ENCODE assay signal across 18 cellular contexts in the genomic region with DNA sequence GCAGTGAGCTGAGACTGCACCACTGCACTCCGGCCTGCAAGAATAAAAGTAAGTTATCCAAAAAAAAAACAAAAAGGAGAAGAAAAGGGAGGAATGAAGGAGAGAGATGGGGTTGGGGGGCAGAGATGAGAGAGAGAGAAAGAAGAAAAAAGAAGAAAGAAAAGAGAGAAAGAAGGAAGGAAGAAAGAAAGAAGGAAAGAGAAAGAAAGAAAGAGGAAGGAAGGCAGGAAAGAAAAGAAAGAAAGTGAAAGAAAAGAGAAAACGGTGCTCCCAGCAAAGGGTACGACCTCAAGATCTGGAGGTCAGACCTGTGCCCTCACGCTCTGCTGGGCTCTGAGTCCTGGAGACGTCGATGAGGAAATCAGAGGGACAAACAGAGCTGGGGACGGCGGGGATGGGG. TPM values are rescaled to one million over a fixed set of nuclear protein-coding genes. Genes with fewer than 3 reads are reported as not detected.
A peak's percentile ranks its signal among the peaks of the same experiment; 100 is the strongest.
DNase-seq lines count a peak whose midpoint lies in the region; ATAC-seq, FAIRE-seq and TF ChIP-seq lines count a peak whose summit lies in the region.
"Had no signal": no experiment of that assay in that cellular context is flagged by ENCODE, and none has a peak within 500 bp of the region (broad histone marks: within the 10 kb centered on the region; RNA-seq: fewer than 3 reads in every experiment).

No MANE protein-coding gene starts in this region.

- H3K9me3 Mint-ChIP-seq in T-cell = no peaks in the 10 kb centered on the region
- no peaks in the 10 kb centered on the region for H3K9me3 Mint-ChIP-seq in endothelial cell (ENCODE audit: unreplicated experiment)
- peaks cover 0 to 8% of the 10 kb centered on the region in 2 donors for H3K9me3 Mint-ChIP-seq in stimulated activated naive CD8-positive, alpha-beta T cell treated with anti-CD3 and anti-CD28 coated beads, Interleukin-15, amount 100 ng/mL, for 72 hours

- TF ChIP-seq EP300 in HepG2 (IDR thresholded peaks at IDR 0.05; ENCODE audit: low read depth in 2 of 2, low read length in 2 of 2) = no peak
- no peak for TF ChIP-seq EP300 in HepG2 (CRISPR knock-in tag; IDR thresholded peaks at IDR 0.05; ENCODE audit: borderline replicate concordance)

- H3K4me3 Mint-ChIP-seq in T-cell (peak overlapping the region in 2 of 3 donors; percentile 13 to 26), endothelial cell (ENCODE audit: unreplicated experiment) (peak overlapping the region; percentile 54)
- peak overlapping the region; percentile 66 to 75 for H3K4me3 Mint-ChIP-seq in stimulated activated naive CD8-positive, alpha-beta T cell treated with anti-CD3 and anti-CD28 coated beads, Interleukin-15, amount 100 ng/mL, for 72 hours

- in situ Hi-C loops in HepG2 (cut with HindIII; ENCODE audit: extremely low pct_ligation_motif_present, low pct_unique_long_range_greater_than_20kb) = no loop called here

- ATAC-seq in HepG2 (no peak), T-cell (replicated peaks in 1 of 4) (no peak)
- no peak for ATAC-seq in stimulated activated naive CD8-positive, alpha-beta T cell treated with anti-CD3 and anti-CD28 coated beads, Interleukin-15, amount 100 ng/mL, for 72 hours
- ATAC-seq: activated CD4-positive, CD25-positive, alpha-beta regulatory T cell treated with anti-CD3 and anti-CD28 coated beads, Interleukin-2, amount 50 U/mL, for 24 hours; right cardiac atrium had no signal

- no peaks in the 10 kb centered on the region for H4K20me1 ChIP-seq in HepG2 (ENCODE audit: insufficient read depth, low read length)

- intact Hi-C loops in HepG2 (cut with micrococcal nuclease; ENCODE audit: unreplicated experiment) (no loop called here), tibial artery (cut with DNase I; ENCODE audit: low total_unique reads) (no loop called here)

- peak overlapping the region; percentile 24 to 37 for H3K27ac ChIP-seq in liver (ENCODE audit: low read depth in 1 of 2, low read length in 2 of 2)
- H3K27ac ChIP-seq in HepG2 (ENCODE audit: extremely low read length, insufficient read depth, low read length) = no peak overlapping the region
- H3K27ac ChIP-seq in tibial artery = no peak overlapping the region
- H3K27ac ChIP-seq: heart right ventricle, suprapubic skin had no signal

- CTCF ChIA-PET in HepG2 (lab: Yijun Ruan, JAX; ENCODE audit: low intra/inter-chr PET ratio, low total read pairs) (no interaction called here), T-cell (lab: Charles Lee) (no interaction called here)

- peaks cover 19 to 65% (median 56%) of the 10 kb centered on the region in 4 donors for H3K4me1 ChIP-seq in liver (ENCODE audit: control insufficient read depth in 4 of 4, insufficient read depth in 4 of 4, low read length in 3 of 4)
- H3K4me1 ChIP-seq in HepG2 (ENCODE audit: insufficient read depth, low read length) = peaks cover 43% of the 10 kb centered on the region
- peaks cover 0 to 30% (median 6%) of the 10 kb centered on the region in 4 donors for H3K4me1 ChIP-seq in tibial artery
- H3K4me1 ChIP-seq: Caco-2 had no signal

- no peak for TF ChIP-seq POLR2A in HepG2 (IDR thresholded peaks at IDR 0.05; ENCODE audit: insufficient read depth in 1 of 2, low read depth in 2 of 2, low read length in 2 of 2)

- no peak overlapping the region for H3K9ac ChIP-seq in liver (ENCODE audit: low read depth in 1 of 2, low read length in 2 of 2)
- H3K9ac ChIP-seq in HepG2 (ENCODE audit: insufficient read depth, low read depth, low read length) = no peak overlapping the region

- BruUV-seq in HepG2 (replicated peaks; lab: Mats Ljungman, UMichigan) = no TSS peak

- H3K4me3 ChIP-seq in liver (ENCODE audit: low read depth in 1 of 3, low read length in 3 of 3) = peak overlapping the region in 1 of 3 donors; percentile 65
- H3K4me3 ChIP-seq in HepG2 (replicated peaks in 1 of 3; ENCODE audit: insufficient read depth in 1 of 3, low read depth in 2 of 3, low read length in 3 of 3) = no peak overlapping the region
- H3K4me3 ChIP-seq in tibial artery = no peak overlapping the region

- H3K27me3 Mint-ChIP-seq in T-cell (peaks cover 0 to 7% of the 10 kb centered on the region in 2 donors), endothelial cell (ENCODE audit: unreplicated experiment) (peaks cover 8% of the 10 kb centered on the region)
- no peaks in the 10 kb centered on the region for H3K27me3 Mint-ChIP-seq in stimulated activated naive CD8-positive, alpha-beta T cell treated with anti-CD3 and anti-CD28 coated beads, Interleukin-15, amount 100 ng/mL, for 72 hours

- H3K4me1 Mint-ChIP-seq in T-cell (peaks cover 31 to 35% (median 31%) of the 10 kb centered on the region in 3 donors), endothelial cell (ENCODE audit: unreplicated experiment) (peaks cover 12% of the 10 kb centered on the region)
- peaks cover 44% of the 10 kb centered on the region for H3K4me1 Mint-ChIP-seq in stimulated activated naive CD8-positive, alpha-beta T cell treated with anti-CD3 and anti-CD28 coated beads, Interleukin-15, amount 100 ng/mL, for 72 hours

- H3K36me3 Mint-ChIP-seq in T-cell = no peaks in the 10 kb centered on the region
- peaks cover 12% of the 10 kb centered on the region for H3K36me3 Mint-ChIP-seq in endothelial cell (ENCODE audit: low read depth, unreplicated experiment)

- WGBS in liver = 30% methylated on average over 8 of the region's 8 CpGs
- WGBS in HepG2 (ENCODE audit: low lambda C conversion rate) = 79% methylated on average over 8 of the region's 8 CpGs

- H3K9me3 ChIP-seq in liver (ENCODE audit: control insufficient read depth in 4 of 4, low read length in 3 of 4) = no peaks in the 10 kb centered on the region
- H3K9me3 ChIP-seq in HepG2 (ENCODE audit: low read length) = no peaks in the 10 kb centered on the region
- H3K9me3 ChIP-seq in tibial artery = no peaks in the 10 kb centered on the region
- H3K9me3 ChIP-seq: Caco-2, heart right ventricle, suprapubic skin had no signal

- POLR2A ChIA-PET in HepG2 (lab: Yijun Ruan, JAX) (interaction anchor here (1.5 kb wide), 1 partner anchor 13 kb away, joined by 5 read pairs; the partner anchor contains the start of gene ZNF497), T-cell (lab: Charles Lee) (no interaction called here)

- no peaks in the 10 kb centered on the region for H3K79me2 ChIP-seq in HepG2 (ENCODE audit: insufficient read depth, low read length)

- no peak overlapping the region for H2AFZ ChIP-seq in HepG2 (ENCODE audit: low read length)

- H3K27me3 ChIP-seq in liver (ENCODE audit: control insufficient read depth in 4 of 4, insufficient read depth in 4 of 4, low read length in 3 of 4) = no peaks in the 10 kb centered on the region
- H3K27me3 ChIP-seq in HepG2 (ENCODE audit: control insufficient read depth in 1 of 2, insufficient read depth in 2 of 2, low read length in 2 of 2) = no peaks in the 10 kb centered on the region
- H3K27me3 ChIP-seq in tibial artery = peaks cover 0 to 3% of the 10 kb centered on the region in 2 donors

- no peak for TF ChIP-seq RAD21 in liver (IDR thresholded peaks at IDR 0.05)
- no peak for TF ChIP-seq RAD21 in HepG2 (CRISPR knock-in tag; IDR thresholded peaks at IDR 0.05)

- H3K36me3 ChIP-seq in liver (ENCODE audit: control insufficient read depth in 4 of 4, insufficient read depth in 3 of 4, low read depth in 1 of 4, low read length in 3 of 4) (peaks cover 0 to 6% (median 2%) of the 10 kb centered on the region in 4 donors), HepG2 (replicated peaks in 1 of 2; ENCODE audit: control insufficient read depth in 1 of 2, insufficient read depth in 2 of 2, low read length in 2 of 2) (no peaks in the 10 kb centered on the region), tibial artery (peaks cover 0 to 27% (median 3%) of the 10 kb centered on the region in 3 donors)
- H3K36me3 ChIP-seq: suprapubic skin had no signal

- H3K27ac Mint-ChIP-seq in T-cell (peak overlapping the region in 1 of 2 donors; percentile 58), endothelial cell (ENCODE audit: unreplicated experiment) (peak overlapping the region; percentile 77)
- peak overlapping the region in 1 of 2 donors; percentile 96 for H3K27ac Mint-ChIP-seq in stimulated activated naive CD8-positive, alpha-beta T cell treated with anti-CD3 and anti-CD28 coated beads, Interleukin-15, amount 100 ng/mL, for 72 hours

- no peak for FAIRE-seq in HepG2 (lab: Jason Lieb, UNC)

- H3K4me2 ChIP-seq in HepG2 (ENCODE audit: low read depth, low read length) = no peak overlapping the region

- DNase-seq in HepG2 (ENCODE audit: low spot score) (no peak), T-cell (no peak), endothelial cell (ENCODE audit: low spot score) (no peak), tibial artery (no peak), NCI-H2107 treated with DMSO at 0.1 percent for 48 hours (lab: John Stamatoyannopoulos, UW; ENCODE audit: unreplicated experiment) (no peak)
- DNase-seq in stimulated activated naive CD8-positive, alpha-beta T cell treated with anti-CD3 and anti-CD28 coated beads, Interleukin-15, amount 100 ng/mL, for 72 hours = no peak
- no peak for DNase-seq in stimulated activated CD4-positive, alpha-beta T cell treated with anti-CD3 and anti-CD28 coated beads, Interleukin-15, amount 100 ng/mL, for 24 hours
- DNase-seq: Caco-2; effector memory CD4-positive, alpha-beta T cell; heart right ventricle; mammary epithelial cell; NCI-H1694 treated with DMSO at 0.1 percent for 48 hours; NCI-H446 treated with DMSO at 0.1 percent for 48 hours; stimulated activated CD4-positive, alpha-beta T cell treated with anti-CD3 and anti-CD28 coated beads, Interleukin-1b, Interleukin-23, amount 100 ng/mL, for 48 hours had no signal

- TF ChIP-seq CTCF in liver (IDR thresholded peaks at IDR 0.05; ENCODE audit: low read depth, low read length, missing input control) = no peak
- no peak for TF ChIP-seq CTCF in HepG2 (CRISPR knock-in tag; IDR thresholded peaks at IDR 0.05)
- no peak for TF ChIP-seq CTCF in endothelial cell (IDR thresholded peaks at IDR 0.05; ENCODE audit: unreplicated experiment)
- no peak for TF ChIP-seq CTCF in tibial artery (IDR thresholded peaks at IDR 0.05)

RNA-seq across cellular contexts. Expression of gene A1BG, which starts 3.7 kb away (rescaled TPM):
- total RNA-seq in liver (100 to 1,000 TPM; 521 to 838 TPM), HepG2 (2016; rRNA removed; fragmentation: Illumina TruSeq; extraction: Trizol) (15.1 and 41.4 TPM in 2 replicates), T-cell (10 to 100 TPM; 15.4 to 31.1 (median 19.3) TPM), endothelial cell (ENCODE audit: unreplicated experiment) (41.9 TPM)
- polyA plus RNA-seq in liver (1,000 to 10,000 TPM; 1,221 to 2,157 TPM), HepG2 (2011; rRNA removed) (14.7 and 49.8 TPM in 2 replicates)
- 4.8 and 5.3 TPM in 2 replicates for total RNA-seq in HepG2 (2016; cell fraction: cytosol; rRNA removed; fragmentation: Illumina TruSeq; extraction: Trizol; ENCODE audit: low read depth)
- total RNA-seq in HepG2 (2016; cell fraction: insoluble cytoplasmic fraction; rRNA removed; fragmentation: Illumina TruSeq; extraction: Trizol) = 10.3 and 47.9 TPM in 2 replicates
- total RNA-seq in HepG2 (2016; cell fraction: membrane; rRNA removed; fragmentation: Illumina TruSeq; extraction: Trizol) = 6.5 and 6.7 TPM in 2 replicates
- total RNA-seq in HepG2 (2016; cell fraction: nucleus; rRNA removed; fragmentation: Illumina TruSeq; extraction: Trizol) = 31.7 and 39.4 TPM in 2 replicates
- polyA plus RNA-seq in HepG2 (2011; cell fraction: cytosol; rRNA removed) = 18.1 and 24.4 TPM in 2 replicates
- polyA plus RNA-seq in HepG2 (2011; cell fraction: nucleus; rRNA removed) = 63.3 and 113 TPM in 2 replicates
- 59.9 and 62.4 TPM in 2 replicates for polyA plus RNA-seq in HepG2 (2012)
- polyA plus RNA-seq in HepG2 (2016; cell fraction: cytosol; fragmentation: Illumina TruSeq; extraction: Trizol; ENCODE audit: low read depth) = 4.3 and 5.6 TPM in 2 replicates
- 11.3 and 14.4 TPM in 2 replicates for polyA plus RNA-seq in HepG2 (2016; cell fraction: insoluble cytoplasmic fraction; fragmentation: Illumina TruSeq; extraction: Trizol; ENCODE audit: low read depth)
- polyA plus RNA-seq in HepG2 (2016; cell fraction: membrane; fragmentation: Illumina TruSeq; extraction: Trizol; ENCODE audit: low read depth) = 4.0 and 4.9 TPM in 2 replicates
- polyA plus RNA-seq in HepG2 (2016; cell fraction: nucleus; fragmentation: Illumina TruSeq; extraction: Trizol; ENCODE audit: insufficient read depth, low read depth) = 43.5 and 59.5 TPM in 2 replicates
- polyA minus RNA-seq in HepG2 (2011; rRNA and poly(A)+ RNA removed; ENCODE audit: low replicate concordance) = 0.23 and 15.3 TPM in 2 replicates
- polyA minus RNA-seq in HepG2 (2011; cell fraction: cytosol; rRNA and poly(A)+ RNA removed) = 3.8 and 9.5 TPM in 2 replicates
- 6.4 and 10.7 TPM in 2 replicates for polyA minus RNA-seq in HepG2 (2011; cell fraction: nucleus; rRNA and poly(A)+ RNA removed)

RNA-seq across cellular contexts. Expression of gene ZNF497, which starts 13.0 kb away (rescaled TPM):
- total RNA-seq in liver (1 to 10 TPM; 1.1 to 4.4 TPM), HepG2 (2016; rRNA removed; fragmentation: Illumina TruSeq; extraction: Trizol) (1.1 and 1.9 TPM in 2 replicates), T-cell (1 to 10 TPM in 4 of 5 donors, under 1 TPM in 1; 0.98 to 3.4 (median 2.2) TPM), endothelial cell (ENCODE audit: unreplicated experiment) (3.6 TPM)
- polyA plus RNA-seq in liver (1 to 10 TPM in 1 of 2 donors, under 1 TPM in 1; 0.60 to 1.4 TPM), HepG2 (2011; rRNA removed) (1.5 and 1.8 TPM in 2 replicates)
- 0.10 and 0.53 TPM in 2 replicates for total RNA-seq in HepG2 (2016; cell fraction: cytosol; rRNA removed; fragmentation: Illumina TruSeq; extraction: Trizol; ENCODE audit: low read depth)
- total RNA-seq in HepG2 (2016; cell fraction: insoluble cytoplasmic fraction; rRNA removed; fragmentation: Illumina TruSeq; extraction: Trizol) = 1.4 and 1.9 TPM in 2 replicates
- 0.76 and 0.77 TPM in 2 replicates for total RNA-seq in HepG2 (2016; cell fraction: membrane; rRNA removed; fragmentation: Illumina TruSeq; extraction: Trizol)
- 1.4 and 2.1 TPM in 2 replicates for total RNA-seq in HepG2 (2016; cell fraction: nucleus; rRNA removed; fragmentation: Illumina TruSeq; extraction: Trizol)
- 0.74 and 1.2 TPM in 2 replicates for polyA plus RNA-seq in HepG2 (2011; cell fraction: cytosol; rRNA removed)
- 9.3 and 11.8 TPM in 2 replicates for polyA plus RNA-seq in HepG2 (2011; cell fraction: nucleus; rRNA removed)
- polyA plus RNA-seq in HepG2 (2012) = 0.83 and 1.1 TPM in 2 replicates
- polyA plus RNA-seq in HepG2 (2016; cell fraction: cytosol; fragmentation: Illumina TruSeq; extraction: Trizol; ENCODE audit: low read depth) = 0.10 and 0.16 TPM in 2 replicates
- polyA plus RNA-seq in HepG2 (2016; cell fraction: insoluble cytoplasmic fraction; fragmentation: Illumina TruSeq; extraction: Trizol; ENCODE audit: low read depth) = 0.84 and 1.1 TPM in 2 replicates
- 0.37 and 0.49 TPM in 2 replicates for polyA plus RNA-seq in HepG2 (2016; cell fraction: membrane; fragmentation: Illumina TruSeq; extraction: Trizol; ENCODE audit: low read depth)
- polyA plus RNA-seq in HepG2 (2016; cell fraction: nucleus; fragmentation: Illumina TruSeq; extraction: Trizol; ENCODE audit: insufficient read depth, low read depth) = 3.8 and 4.5 TPM in 2 replicates
- polyA minus RNA-seq in HepG2 (2011; rRNA and poly(A)+ RNA removed; ENCODE audit: low replicate concordance) = 3.8 and 4.0 TPM in 2 replicates
- 0.40 and 0.79 TPM in 2 replicates for polyA minus RNA-seq in HepG2 (2011; cell fraction: cytosol; rRNA and poly(A)+ RNA removed)
- polyA minus RNA-seq in HepG2 (2011; cell fraction: nucleus; rRNA and poly(A)+ RNA removed) = 2.7 and 3.0 TPM in 2 replicates

RNA-seq across cellular contexts. Expression of gene ZSCAN22, which starts 22.8 kb away (rescaled TPM):
- total RNA-seq in liver (1 to 10 TPM; 3.1 to 3.5 TPM), HepG2 (2016; rRNA removed; fragmentation: Illumina TruSeq; extraction: Trizol) (2.5 and 3.1 TPM in 2 replicates), T-cell (1 to 10 TPM; 1.9 to 6.9 (median 6.2) TPM), endothelial cell (ENCODE audit: unreplicated experiment) (3.2 TPM)
- polyA plus RNA-seq in liver (under 1 TPM; 0.88 to 0.89 TPM), HepG2 (2011; rRNA removed) (3.5 and 3.6 TPM in 2 replicates)
- 0.30 and 0.44 TPM in 2 replicates for total RNA-seq in HepG2 (2016; cell fraction: cytosol; rRNA removed; fragmentation: Illumina TruSeq; extraction: Trizol; ENCODE audit: low read depth)
- total RNA-seq in HepG2 (2016; cell fraction: insoluble cytoplasmic fraction; rRNA removed; fragmentation: Illumina TruSeq; extraction: Trizol) = 2.2 and 3.2 TPM in 2 replicates
- 1.3 TPM in 2 replicates for total RNA-seq in HepG2 (2016; cell fraction: membrane; rRNA removed; fragmentation: Illumina TruSeq; extraction: Trizol)
- 1.8 and 2.3 TPM in 2 replicates for total RNA-seq in HepG2 (2016; cell fraction: nucleus; rRNA removed; fragmentation: Illumina TruSeq; extraction: Trizol)
- polyA plus RNA-seq in HepG2 (2011; cell fraction: cytosol; rRNA removed) = 2.1 and 2.5 TPM in 2 replicates
- polyA plus RNA-seq in HepG2 (2011; cell fraction: nucleus; rRNA removed) = 2.6 and 2.7 TPM in 2 replicates
- polyA plus RNA-seq in HepG2 (2012) = 0.98 and 1.5 TPM in 2 replicates
- 0.28 and 0.33 TPM in 2 replicates for polyA plus RNA-seq in HepG2 (2016; cell fraction: cytosol; fragmentation: Illumina TruSeq; extraction: Trizol; ENCODE audit: low read depth)
- 1.6 and 1.9 TPM in 2 replicates for polyA plus RNA-seq in HepG2 (2016; cell fraction: insoluble cytoplasmic fraction; fragmentation: Illumina TruSeq; extraction: Trizol; ENCODE audit: low read depth)
- 0.57 and 0.63 TPM in 2 replicates for polyA plus RNA-seq in HepG2 (2016; cell fraction: membrane; fragmentation: Illumina TruSeq; extraction: Trizol; ENCODE audit: low read depth)
- polyA plus RNA-seq in HepG2 (2016; cell fraction: nucleus; fragmentation: Illumina TruSeq; extraction: Trizol; ENCODE audit: insufficient read depth, low read depth) = 2.4 and 3.1 TPM in 2 replicates
- polyA minus RNA-seq in HepG2 (2011; rRNA and poly(A)+ RNA removed; ENCODE audit: low replicate concordance) = 10.3 and 17.6 TPM in 2 replicates
- polyA minus RNA-seq in HepG2 (2011; cell fraction: cytosol; rRNA and poly(A)+ RNA removed) = 1.9 and 2.6 TPM in 2 replicates
- polyA minus RNA-seq in HepG2 (2011; cell fraction: nucleus; rRNA and poly(A)+ RNA removed) = 4.1 and 4.6 TPM in 2 replicates

RNA-seq across cellular contexts. Expression of gene ZNF837, which starts 31.2 kb away (rescaled TPM):
- 1 to 10 TPM; 2.1 to 3.6 TPM for total RNA-seq in liver
- 1 to 10 TPM in 1 of 2 donors, under 1 TPM in 1; 0.54 to 2.6 TPM for polyA plus RNA-seq in liver
- total RNA-seq in HepG2 (2016; rRNA removed; fragmentation: Illumina TruSeq; extraction: Trizol) = 0.73 and 1.3 TPM in 2 replicates
- 0.71 and 0.79 TPM in 2 replicates for total RNA-seq in HepG2 (2016; cell fraction: cytosol; rRNA removed; fragmentation: Illumina TruSeq; extraction: Trizol; ENCODE audit: low read depth)
- 0.68 and 1.8 TPM in 2 replicates for total RNA-seq in HepG2 (2016; cell fraction: insoluble cytoplasmic fraction; rRNA removed; fragmentation: Illumina TruSeq; extraction: Trizol)
- 1.5 and 2.2 TPM in 2 replicates for total RNA-seq in HepG2 (2016; cell fraction: membrane; rRNA removed; fragmentation: Illumina TruSeq; extraction: Trizol)
- total RNA-seq in HepG2 (2016; cell fraction: nucleus; rRNA removed; fragmentation: Illumina TruSeq; extraction: Trizol) = 1.0 and 1.6 TPM in 2 replicates
- polyA plus RNA-seq in HepG2 (2011; rRNA removed) = 0.29 and 0.69 TPM in 2 replicates
- 0.37 and 0.87 TPM in 2 replicates for polyA plus RNA-seq in HepG2 (2011; cell fraction: cytosol; rRNA removed)
- 1.6 TPM in 2 replicates for polyA plus RNA-seq in HepG2 (2011; cell fraction: nucleus; rRNA removed)
- polyA plus RNA-seq in HepG2 (2012) = 0.47 and 0.56 TPM in 2 replicates
- 0.55 and 0.72 TPM in 2 replicates for polyA plus RNA-seq in HepG2 (2016; cell fraction: cytosol; fragmentation: Illumina TruSeq; extraction: Trizol; ENCODE audit: low read depth)
- 0.70 and 0.97 TPM in 2 replicates for polyA plus RNA-seq in HepG2 (2016; cell fraction: insoluble cytoplasmic fraction; fragmentation: Illumina TruSeq; extraction: Trizol; ENCODE audit: low read depth)
- 0.61 and 0.99 TPM in 2 replicates for polyA plus RNA-seq in HepG2 (2016; cell fraction: membrane; fragmentation: Illumina TruSeq; extraction: Trizol; ENCODE audit: low read depth)
- polyA plus RNA-seq in HepG2 (2016; cell fraction: nucleus; fragmentation: Illumina TruSeq; extraction: Trizol; ENCODE audit: insufficient read depth, low read depth) = 0.38 and 1.3 TPM in 2 replicates
- polyA minus RNA-seq in HepG2 (2011; rRNA and poly(A)+ RNA removed; ENCODE audit: low replicate concordance) = 0.47 and 1.0 TPM in 2 replicates
- polyA minus RNA-seq in HepG2 (2011; cell fraction: cytosol; rRNA and poly(A)+ RNA removed) = 0.44 and 0.69 TPM in 2 replicates
- polyA minus RNA-seq in HepG2 (2011; cell fraction: nucleus; rRNA and poly(A)+ RNA removed) = 0.25 and 0.90 TPM in 2 replicates
- 1 to 10 TPM; 1.7 to 6.0 (median 5.0) TPM for total RNA-seq in T-cell
- 4.5 TPM for total RNA-seq in endothelial cell (ENCODE audit: unreplicated experiment)

RNA-seq across cellular contexts. Expression of gene RPS5, which starts 37.5 kb away (rescaled TPM):
- total RNA-seq in liver (1,000 to 10,000 TPM in 1 of 2 donors, 100 to 1,000 TPM in 1; 657 to 1,403 TPM), HepG2 (2016; rRNA removed; fragmentation: Illumina TruSeq; extraction: Trizol) (1,544 and 1,715 TPM in 2 replicates), T-cell (1,000 to 10,000 TPM; 1,332 to 1,813 (median 1,414) TPM), endothelial cell (ENCODE audit: unreplicated experiment) (1,047 TPM)
- polyA plus RNA-seq in liver (100 to 1,000 TPM; 229 to 600 TPM), HepG2 (2011; rRNA removed) (4,145 and 4,408 TPM in 2 replicates)
- 2,017 and 2,110 TPM in 2 replicates for total RNA-seq in HepG2 (2016; cell fraction: cytosol; rRNA removed; fragmentation: Illumina TruSeq; extraction: Trizol; ENCODE audit: low read depth)
- total RNA-seq in HepG2 (2016; cell fraction: insoluble cytoplasmic fraction; rRNA removed; fragmentation: Illumina TruSeq; extraction: Trizol) = 1,517 and 1,921 TPM in 2 replicates
- total RNA-seq in HepG2 (2016; cell fraction: membrane; rRNA removed; fragmentation: Illumina TruSeq; extraction: Trizol) = 2,939 and 3,145 TPM in 2 replicates
- total RNA-seq in HepG2 (2016; cell fraction: nucleus; rRNA removed; fragmentation: Illumina TruSeq; extraction: Trizol) = 614 and 724 TPM in 2 replicates
- polyA plus RNA-seq in HepG2 (2011; cell fraction: cytosol; rRNA removed) = 3,539 and 5,584 TPM in 2 replicates
- 1,780 and 1,928 TPM in 2 replicates for polyA plus RNA-seq in HepG2 (2011; cell fraction: nucleus; rRNA removed)
- polyA plus RNA-seq in HepG2 (2012) = 1,706 and 1,819 TPM in 2 replicates
- 2,310 and 2,596 TPM in 2 replicates for polyA plus RNA-seq in HepG2 (2016; cell fraction: cytosol; fragmentation: Illumina TruSeq; extraction: Trizol; ENCODE audit: low read depth)
- polyA plus RNA-seq in HepG2 (2016; cell fraction: insoluble cytoplasmic fraction; fragmentation: Illumina TruSeq; extraction: Trizol; ENCODE audit: low read depth) = 1,782 and 1,827 TPM in 2 replicates
- polyA plus RNA-seq in HepG2 (2016; cell fraction: membrane; fragmentation: Illumina TruSeq; extraction: Trizol; ENCODE audit: low read depth) = 3,073 and 3,180 TPM in 2 replicates
- polyA plus RNA-seq in HepG2 (2016; cell fraction: nucleus; fragmentation: Illumina TruSeq; extraction: Trizol; ENCODE audit: insufficient read depth, low read depth) = 1,095 and 1,142 TPM in 2 replicates
- polyA minus RNA-seq in HepG2 (2011; rRNA and poly(A)+ RNA removed; ENCODE audit: low replicate concordance) = 2,710 and 3,749 TPM in 2 replicates
- 541 and 557 TPM in 2 replicates for polyA minus RNA-seq in HepG2 (2011; cell fraction: cytosol; rRNA and poly(A)+ RNA removed)
- 340 and 381 TPM in 2 replicates for polyA minus RNA-seq in HepG2 (2011; cell fraction: nucleus; rRNA and poly(A)+ RNA removed)

Comparison
In these comparisons a context has a peak if more than half of its experiments do, and no peak if none do; other contexts are left out.
1. H3K27ac ChIP-seq: peak in liver (2 of 2); none in HepG2 (single experiment) and tibial artery (0 of 2).
2. RNA of gene A1BG, which starts 3.7 kb away (total RNA-seq): 521 to 838 TPM in liver; 41.9 TPM in endothelial cell (single experiment), 4.8 to 47.9 TPM in HepG2 and 15.4 to 31.1 TPM in T-cell; every median in the first group is over 10 times any median in the second.
3. H3K4me3 Mint-ChIP-seq: peak in every context shown above with its lines; median percentile 70 in stimulated activated naive CD8-positive, alpha-beta T cell treated with anti-CD3 and anti-CD28 coated beads, Interleukin-15, amount 100 ng/mL, for 72 hours; 54 in endothelial cell; 20 in T-cell.